ENCODE assay signal across 8 cellular contexts in genomic region chr2:27771548-27772335, GRCh38. TPM values are rescaled to one million over a fixed set of nuclear protein-coding genes. Genes with fewer than 3 reads are reported as not detected.
DNase-seq lines count a peak whose midpoint lies in the region; ATAC-seq lines count a peak whose summit lies in the region.

MRPL33 (plus strand) TSS chr2:27771719; CDS start chr2:27771778, 59 bp downstream.

- H3K4me1 ChIP-seq in BLaER1, result peaks cover 32% of the 10 kb centered on the region

- peaks cover 51% of the 10 kb centered on the region for H3K4me1 Mint-ChIP-seq in dendritic cell treated with granulocyte-macrophage colony-stimulating factor and Interleukin-4, amounts not matched to agents 40 ng/mL and 50 ng/mL, for 4 days (ENCODE audit: low read depth)

- H3K9ac ChIP-seq in BLaER1, result peak within 1 kb of the TSS; percentile 80

- H3K27ac Mint-ChIP-seq in dendritic cell treated with granulocyte-macrophage colony-stimulating factor and Interleukin-4, amounts not matched to agents 40 ng/mL and 50 ng/mL, for 4 days, result peak within 1 kb of the TSS; percentile 99

- H3K27me3 Mint-ChIP-seq in dendritic cell treated with granulocyte-macrophage colony-stimulating factor and Interleukin-4, amounts not matched to agents 40 ng/mL and 50 ng/mL, for 4 days, result no peaks in the 10 kb centered on the region

- ATAC-seq in GM19328 (IDR thresholded peaks at IDR 0.05; ENCODE audit: unreplicated experiment) (peak; percentile 90), HG03520 (IDR thresholded peaks at IDR 0.05; ENCODE audit: unreplicated experiment) (peak; percentile 95), left lobe of liver (peak; percentile 97)

- DNase-seq in NCI-H748 (lab: John Stamatoyannopoulos, UW; ENCODE audit: unreplicated experiment) (peak; percentile 95), left lobe of liver (ENCODE audit: low spot score) (peak; percentile 95)
- peak; percentile 90 for DNase-seq in activated CD4-positive, alpha-beta T cell treated with anti-CD3 and anti-CD28 coated beads, Interleukin-2, amount 50 U/mL, for 1 hour
- peak; percentile 89 to 91 for DNase-seq in stimulated activated CD4-positive, alpha-beta T cell treated with anti-CD3 and anti-CD28 coated beads, Interleukin-2, amount 100 ng/mL, for 48 hours

- H3K4me3 Mint-ChIP-seq in dendritic cell treated with granulocyte-macrophage colony-stimulating factor and Interleukin-4, amounts not matched to agents 40 ng/mL and 50 ng/mL, for 4 days, result peak within 1 kb of the TSS; percentile 97

- no peaks in the 10 kb centered on the region for H3K9me3 Mint-ChIP-seq in dendritic cell treated with granulocyte-macrophage colony-stimulating factor and Interleukin-4, amounts not matched to agents 40 ng/mL and 50 ng/mL, for 4 days

- no peaks in the 10 kb centered on the region for H3K9me3 ChIP-seq in BLaER1

- peak within 1 kb of the TSS; percentile 80 for H3K4me2 ChIP-seq in BLaER1

- H3K36me3 Mint-ChIP-seq in dendritic cell treated with granulocyte-macrophage colony-stimulating factor and Interleukin-4, amounts not matched to agents 40 ng/mL and 50 ng/mL, for 4 days (ENCODE audit: low read depth), result peaks cover 39% of the 10 kb centered on the region

- peak within 1 kb of the TSS; percentile 78 for H3K4me3 ChIP-seq in BLaER1

- no peaks in the 10 kb centered on the region for H3K27me3 ChIP-seq in BLaER1

- peaks cover 5% of the 10 kb centered on the region; the same call in 1 of the 2 replicates for H4K20me1 ChIP-seq in BLaER1

- peak within 1 kb of the TSS; percentile 77 for H3K27ac ChIP-seq in BLaER1

- intact Hi-C loops in dendritic cell treated with granulocyte-macrophage colony-stimulating factor and Interleukin-4, amounts not matched to agents 40 ng/mL and 50 ng/mL, for 4 days (cut with micrococcal nuclease), result loop anchor here (5.0 kb wide), 1 partner anchor 116 kb away; no protein-coding TSS in a partner anchor

- peaks cover 25% of the 10 kb centered on the region for H3K36me3 ChIP-seq in BLaER1

RNA-seq across cellular contexts. Expression of gene MRPL33, which starts in this region (rescaled TPM):
- 21.3 TPM for total RNA-seq in left lobe of liver

Comparison
In these comparisons a context has a peak if more than half of its experiments do, and no peak if none do; other contexts are left out.
1. Peak in every context shown above with its lines: DNase-seq, ATAC-seq, H3K4me3 ChIP-seq and H3K27ac ChIP-seq.